ENCODE assay signal across 1 cellular context in the genomic region with DNA sequence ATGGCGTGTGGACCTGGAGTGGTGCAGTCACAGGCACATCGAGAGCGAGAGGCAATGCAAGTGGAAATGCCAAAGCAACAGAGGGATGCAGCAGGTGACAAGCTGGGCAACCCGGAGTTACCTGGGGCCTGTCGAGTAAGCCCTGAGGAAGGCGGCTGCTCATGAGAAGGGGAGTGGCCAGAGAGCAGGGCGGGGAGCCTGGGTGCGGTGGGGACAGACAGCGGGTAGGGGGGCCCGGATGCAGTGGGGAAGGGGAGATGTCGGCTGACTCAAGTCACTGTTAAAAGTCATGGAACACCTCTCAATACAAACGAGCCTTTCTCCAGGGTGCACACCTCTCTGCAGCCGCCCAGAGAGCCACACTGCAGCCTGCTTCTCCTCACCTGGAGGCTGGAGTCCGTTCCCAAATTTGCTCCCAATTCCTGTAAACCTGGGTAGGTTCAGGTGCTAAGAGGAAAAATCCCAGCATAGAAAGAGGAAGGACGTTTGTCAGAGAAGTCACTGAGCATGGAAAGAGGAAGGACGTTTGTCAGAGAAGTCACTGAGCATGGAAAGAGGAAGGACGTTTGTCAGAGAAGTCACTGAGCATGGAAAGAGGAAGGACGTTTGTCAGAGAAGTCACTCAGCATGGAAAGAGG.
TF ChIP-seq lines count a peak whose summit lies in the region.

No MANE protein-coding gene starts in this region.

TF ChIP-seq in HepG2, 621 proteins besides CTCF, POLR2A, EP300 and RAD21 (continued from another document):
- TF ChIP-seq, protein P1, sequence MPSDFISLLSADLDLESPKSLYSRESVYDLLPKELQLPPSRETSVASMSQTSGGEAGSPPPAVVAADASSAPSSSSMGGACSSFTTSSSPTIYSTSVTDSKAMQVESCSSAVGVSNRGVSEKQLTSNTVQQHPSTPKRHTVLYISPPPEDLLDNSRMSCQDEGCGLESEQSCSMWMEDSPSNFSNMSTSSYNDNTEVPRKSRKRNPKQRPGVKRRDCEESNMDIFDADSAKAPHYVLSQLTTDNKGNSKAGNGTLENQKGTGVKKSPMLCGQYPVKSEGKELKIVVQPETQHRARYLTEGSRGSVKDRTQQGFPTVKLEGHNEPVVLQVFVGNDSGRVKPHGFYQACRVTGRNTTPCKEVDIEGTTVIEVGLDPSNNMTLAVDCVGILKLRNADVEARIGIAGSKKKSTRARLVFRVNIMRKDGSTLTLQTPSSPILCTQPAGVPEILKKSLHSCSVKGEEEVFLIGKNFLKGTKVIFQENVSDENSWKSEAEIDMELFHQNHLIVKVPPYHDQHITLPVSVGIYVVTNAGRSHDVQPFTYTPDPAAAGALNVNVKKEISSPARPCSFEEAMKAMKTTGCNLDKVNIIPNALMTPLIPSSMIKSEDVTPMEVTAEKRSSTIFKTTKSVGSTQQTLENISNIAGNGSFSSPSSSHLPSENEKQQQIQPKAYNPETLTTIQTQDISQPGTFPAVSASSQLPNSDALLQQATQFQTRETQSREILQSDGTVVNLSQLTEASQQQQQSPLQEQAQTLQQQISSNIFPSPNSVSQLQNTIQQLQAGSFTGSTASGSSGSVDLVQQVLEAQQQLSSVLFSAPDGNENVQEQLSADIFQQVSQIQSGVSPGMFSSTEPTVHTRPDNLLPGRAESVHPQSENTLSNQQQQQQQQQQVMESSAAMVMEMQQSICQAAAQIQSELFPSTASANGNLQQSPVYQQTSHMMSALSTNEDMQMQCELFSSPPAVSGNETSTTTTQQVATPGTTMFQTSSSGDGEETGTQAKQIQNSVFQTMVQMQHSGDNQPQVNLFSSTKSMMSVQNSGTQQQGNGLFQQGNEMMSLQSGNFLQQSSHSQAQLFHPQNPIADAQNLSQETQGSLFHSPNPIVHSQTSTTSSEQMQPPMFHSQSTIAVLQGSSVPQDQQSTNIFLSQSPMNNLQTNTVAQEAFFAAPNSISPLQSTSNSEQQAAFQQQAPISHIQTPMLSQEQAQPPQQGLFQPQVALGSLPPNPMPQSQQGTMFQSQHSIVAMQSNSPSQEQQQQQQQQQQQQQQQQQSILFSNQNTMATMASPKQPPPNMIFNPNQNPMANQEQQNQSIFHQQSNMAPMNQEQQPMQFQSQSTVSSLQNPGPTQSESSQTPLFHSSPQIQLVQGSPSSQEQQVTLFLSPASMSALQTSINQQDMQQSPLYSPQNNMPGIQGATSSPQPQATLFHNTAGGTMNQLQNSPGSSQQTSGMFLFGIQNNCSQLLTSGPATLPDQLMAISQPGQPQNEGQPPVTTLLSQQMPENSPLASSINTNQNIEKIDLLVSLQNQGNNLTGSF (CRISPR knock-in tag; IDR thresholded peaks at IDR 0.05): no peak
- TF ChIP-seq ZNF235 (CRISPR knock-in tag; IDR thresholded peaks at IDR 0.05; ENCODE audit: borderline replicate concordance) (no peak), ZNF12 (CRISPR knock-in tag; IDR thresholded peaks at IDR 0.05) (peak; percentile 88), ZFAT (CRISPR knock-in tag; conservative IDR thresholded peaks at IDR 0.05) (no peak), ERF (CRISPR knock-in tag; IDR thresholded peaks at IDR 0.05) (no peak)
- TF ChIP-seq, protein P2, sequence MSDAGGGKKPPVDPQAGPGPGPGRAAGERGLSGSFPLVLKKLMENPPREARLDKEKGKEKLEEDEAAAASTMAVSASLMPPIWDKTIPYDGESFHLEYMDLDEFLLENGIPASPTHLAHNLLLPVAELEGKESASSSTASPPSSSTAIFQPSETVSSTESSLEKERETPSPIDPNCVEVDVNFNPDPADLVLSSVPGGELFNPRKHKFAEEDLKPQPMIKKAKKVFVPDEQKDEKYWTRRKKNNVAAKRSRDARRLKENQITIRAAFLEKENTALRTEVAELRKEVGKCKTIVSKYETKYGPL (CRISPR knock-in tag; IDR thresholded peaks at IDR 0.05): no peak
TF ChIP-seq in HepG2: peak in this region for 1.
